In genomic region chr4:119113033-119113655, GRCh38 we compare ENCODE assay signal across 9 cellular contexts. TPM values are rescaled to one million over a fixed set of nuclear protein-coding genes. Genes with fewer than 3 reads are reported as not detected.
DNase-seq lines count a peak whose midpoint lies in the region; ATAC-seq and TF ChIP-seq lines count a peak whose summit lies in the region.
"Had no signal": no experiment of that assay in that cellular context is flagged by ENCODE, and none has a peak within 500 bp of the region (broad histone marks: within the 10 kb centered on the region; RNA-seq: fewer than 3 reads in every experiment).

No MANE protein-coding gene starts in this region.

- H3K4me3 ChIP-seq in BJ (ENCODE audit: low read depth, low read length) (no peak overlapping the region), choroid plexus epithelial cell (ENCODE audit: low read depth, low read length) (no peak overlapping the region), mucosa of descending colon (no peak overlapping the region)
- H3K4me3 ChIP-seq: SK-N-MC had no signal

- peak; percentile 97 for ATAC-seq in mucosa of descending colon
- no peak for ATAC-seq in GM21723 (IDR thresholded peaks at IDR 0.05; ENCODE audit: unreplicated experiment)
- ATAC-seq in GM18909 (IDR thresholded peaks at IDR 0.05; ENCODE audit: poor library complexity, unreplicated experiment) = no peak

- H3K4me1 ChIP-seq in mucosa of descending colon (ENCODE audit: low read depth) = no peaks in the 10 kb centered on the region

- no peaks in the 10 kb centered on the region for H3K9me3 ChIP-seq in mucosa of descending colon

- peak; percentile 93 for DNase-seq in BJ (ENCODE audit: low read depth)
- peak; percentile 96 for DNase-seq in MV-4-11 (lab: John Stamatoyannopoulos, UW)
- DNase-seq in choroid plexus epithelial cell (ENCODE audit: low read depth) = peak; percentile 94
- no peak for DNase-seq in mucosa of descending colon
- no peak for DNase-seq in activated CD4-positive, alpha-beta T cell treated with anti-CD3 and anti-CD28 coated beads, Interleukin-2, amount 50 U/mL, for 1 hour
- DNase-seq in islet precursor cell = no peak

- CTCF ChIA-PET in BJ (lab: Yijun Ruan, JAX) = interaction anchor here (0.6 to 1.8 kb wide), 3 partner anchors 9 to 76 kb away, joined by 3 read pairs; no protein-coding TSS in a partner anchor

- POLR2A ChIA-PET in BJ (lab: Charles Lee) = interaction anchor here (0.6 kb wide), 1 partner anchor 72 kb away, joined by 4 read pairs; no protein-coding TSS in a partner anchor

- no peaks in the 10 kb centered on the region for H3K27me3 ChIP-seq in BJ (ENCODE audit: control insufficient read depth, insufficient read depth, low read length)

- no peak for TF ChIP-seq CTCF in BJ (IDR thresholded peaks at IDR 0.05; ENCODE audit: insufficient read depth, low read depth, low read length)
- TF ChIP-seq CTCF in choroid plexus epithelial cell (conservative IDR thresholded peaks at IDR 0.05; ENCODE audit: low read depth, low read length) = no peak
- no peak for TF ChIP-seq CTCF in mucosa of descending colon (IDR thresholded peaks at IDR 0.05)

- H3K36me3 ChIP-seq in BJ (ENCODE audit: control insufficient read depth, insufficient read depth, low read length) (no peaks in the 10 kb centered on the region), mucosa of descending colon (ENCODE audit: low read depth) (no peaks in the 10 kb centered on the region)

- intact Hi-C loops in mucosa of descending colon (cut with DNase I, micrococcal nuclease) = no loop called here

RNA-seq across cellular contexts. Expression of gene MYOZ2, which starts 22.5 kb away (rescaled TPM):
- 0.17 and 0.29 TPM in 2 replicates for polyA plus RNA-seq in BJ (2011; rRNA removed)
- not detected in 2 replicates for polyA minus RNA-seq in BJ (2011; rRNA and poly(A)+ RNA removed)
- under 1 TPM; 0.20 to 0.63 (median 0.29) TPM for total RNA-seq in mucosa of descending colon

Comparison
In these comparisons a context has a peak if more than half of its experiments do, and no peak if none do; other contexts are left out.
1. DNase-seq: peak in BJ (single experiment), MV-4-11 (single experiment) and choroid plexus epithelial cell (single experiment); none in mucosa of descending colon (0 of 3), activated CD4-positive, alpha-beta T cell treated with anti-CD3 and anti-CD28 coated beads, Interleukin-2, amount 50 U/mL, for 1 hour (single experiment) and islet precursor cell (single experiment).